Comparison of ENCODE assay signal across 14 cellular contexts in the genomic region with DNA sequence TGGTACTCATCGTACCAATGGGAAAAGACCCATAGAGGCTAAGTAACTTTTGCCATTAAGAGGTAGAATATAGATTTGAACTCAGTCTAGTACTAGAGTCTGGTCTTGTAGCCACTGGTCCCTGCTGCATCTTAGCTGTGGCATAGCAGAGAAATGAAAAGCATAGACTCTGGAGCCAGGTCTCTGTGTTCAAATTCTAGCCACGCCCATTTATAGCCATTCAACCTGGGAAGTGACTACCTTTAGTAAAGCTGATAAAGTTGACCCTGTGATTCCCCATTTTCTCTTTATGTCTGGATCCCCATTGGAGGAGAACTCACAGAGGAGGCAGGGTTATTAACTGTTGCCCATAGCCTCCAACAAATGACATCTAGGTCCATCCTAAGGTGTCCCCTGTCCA.
DNase-seq lines count a peak whose midpoint lies in the region; ATAC-seq, FAIRE-seq and TF ChIP-seq lines count a peak whose summit lies in the region.
"Had no signal": no experiment of that assay in that cellular context is flagged by ENCODE, and none has a peak within 500 bp of the region (broad histone marks: within the 10 kb centered on the region; RNA-seq: fewer than 3 reads in every experiment).

No MANE protein-coding gene starts in this region.

- H3K27ac ChIP-seq in left ventricle myocardium inferior (replicated peaks) (peak overlapping the region; percentile 88), keratinocyte (ENCODE audit: control insufficient read depth, insufficient read depth, low read length) (peak overlapping the region; percentile 84), prostate gland (peak overlapping the region; percentile 41 to 53)
- H3K27ac ChIP-seq: neural progenitor cell had no signal

- H3K9me3 ChIP-seq in left ventricle myocardium inferior (replicated peaks) (no peaks in the 10 kb centered on the region), keratinocyte (ENCODE audit: control insufficient read depth, low read depth, low read length) (no peaks in the 10 kb centered on the region), prostate gland (no peaks in the 10 kb centered on the region)

- no peak for TF ChIP-seq POLR2A in prostate gland (IDR thresholded peaks at IDR 0.05)

- H2AFZ ChIP-seq in keratinocyte (ENCODE audit: control insufficient read depth, low read length), result peak overlapping the region; percentile 54
- H2AFZ ChIP-seq: neural progenitor cell had no signal

- WGBS in prostate gland, result 92% methylated on average over 2 of the region's 2 CpGs

- ATAC-seq in left cardiac atrium (no peak), HG02571 (IDR thresholded peaks at IDR 0.05; ENCODE audit: unreplicated experiment) (no peak)

- dilution Hi-C loops in keratinocyte (cut with MboI; ENCODE audit: extremely low pct_ligation_motif_present, low sequenced_read_pairs), result no loop called here

- H4K20me1 ChIP-seq in keratinocyte (ENCODE audit: control insufficient read depth, extremely low read depth, insufficient read depth, low read length), result no peaks in the 10 kb centered on the region

- no peak overlapping the region for H3K4me3 ChIP-seq in left ventricle myocardium inferior
- no peak overlapping the region for H3K4me3 ChIP-seq in keratinocyte (ENCODE audit: control insufficient read depth in 2 of 3, extremely low read depth in 1 of 3, insufficient read depth in 2 of 3, low read depth in 1 of 3, low read length in 3 of 3)
- no peak overlapping the region for H3K4me3 ChIP-seq in prostate gland
- H3K4me3 ChIP-seq: neural progenitor cell had no signal

- no peak for DNase-seq in left ventricle myocardium inferior
- no peak for DNase-seq in left cardiac atrium
- DNase-seq in keratinocyte (ENCODE audit: low read depth, low spot score), result no peak
- DNase-seq in prostate gland (ENCODE audit: low spot score), result no peak
- no peak for DNase-seq in urothelium cell line (ENCODE audit: low spot score)
- DNase-seq in GOT3 (lab: John Stamatoyannopoulos, UW), result no peak
- no peak for DNase-seq in LoVo (ENCODE audit: low spot score)
- DNase-seq: activated CD4-positive, alpha-beta T cell treated with anti-CD3 and anti-CD28 coated beads for 4 hours; CD4-positive, CD25-positive, alpha-beta regulatory T cell; NCI-H2107; NK-92 treated with Interleukin-12 subunit alpha and Interleukin-12 subunit beta, amount 100 ng/mL, for 24 hours had no signal

- H3K27me3 ChIP-seq in left ventricle myocardium inferior (ENCODE audit: low read depth) (no peaks in the 10 kb centered on the region), keratinocyte (ENCODE audit: control insufficient read depth, extremely low read depth, insufficient read depth, low read length) (no peaks in the 10 kb centered on the region), prostate gland (replicated peaks; ENCODE audit: insufficient read depth) (no peaks in the 10 kb centered on the region)
- H3K27me3 ChIP-seq: neural progenitor cell had no signal

- H3K9me1 ChIP-seq in keratinocyte (ENCODE audit: control insufficient read depth, extremely low read depth, insufficient read depth, low read length), result no peaks in the 10 kb centered on the region

- H3K36me3 ChIP-seq in left ventricle myocardium inferior (no peaks in the 10 kb centered on the region), keratinocyte (ENCODE audit: control insufficient read depth in 2 of 2, extremely low read depth in 1 of 2, insufficient read depth in 2 of 2, low read length in 2 of 2) (no peaks in the 10 kb centered on the region), prostate gland (no peaks in the 10 kb centered on the region)

- no peak for TF ChIP-seq CTCF in left ventricle myocardium inferior (IDR thresholded peaks at IDR 0.05; ENCODE audit: borderline replicate concordance)
- TF ChIP-seq CTCF in keratinocyte (optimal IDR thresholded peaks at IDR 0.05 in 1 of 3, IDR thresholded peaks at IDR 0.05 in 1 of 3, conservative IDR thresholded peaks at IDR 0.05 in 1 of 3; ENCODE audit: extremely low read depth in 1 of 3, insufficient read depth in 2 of 3, low read length in 3 of 3), result no peak
- TF ChIP-seq CTCF in prostate gland (IDR thresholded peaks at IDR 0.05), result no peak

- no peaks in the 10 kb centered on the region for H3K79me2 ChIP-seq in keratinocyte (ENCODE audit: control insufficient read depth, insufficient read depth, low read length)

- no peak for FAIRE-seq in keratinocyte (lab: Jason Lieb, UNC)
- FAIRE-seq in urothelium cell line (lab: Jason Lieb, UNC), result peak; percentile 5
- FAIRE-seq: A204.1 had no signal

- intact Hi-C loops in left ventricle myocardium inferior (cut with micrococcal nuclease) (no loop called here), left cardiac atrium (cut with DNase I) (loop anchor here in 1 of 2 donors (5.0 kb wide), 1 partner anchor 82 kb away; no protein-coding TSS in a partner anchor), prostate gland (cut with DNase I) (no loop called here)

- peak overlapping the region; percentile 76 for H3K4me2 ChIP-seq in keratinocyte (ENCODE audit: control insufficient read depth, extremely low read depth, insufficient read depth, low read depth, low read length)
- H3K4me2 ChIP-seq: neural progenitor cell had no signal

- H3K4me1 ChIP-seq in left ventricle myocardium inferior (peaks cover 35% of the 10 kb centered on the region), keratinocyte (ENCODE audit: control insufficient read depth, extremely low read depth, insufficient read depth, low read length) (peaks cover 26% of the 10 kb centered on the region), prostate gland (replicated peaks) (no peaks in the 10 kb centered on the region)
- H3K4me1 ChIP-seq: neural progenitor cell had no signal

- no peak overlapping the region for H3K9ac ChIP-seq in keratinocyte (ENCODE audit: control insufficient read depth, extremely low read depth, insufficient read depth, low read length)
- H3K9ac ChIP-seq: neural progenitor cell had no signal
